In genomic region chr5:143403607-143404415, GRCh38 we compare ENCODE assay signal across 1 cellular context.
TF ChIP-seq lines count a peak whose summit lies in the region.

Gene NR3C1 (minus strand): TSS chr5:143403686. CDS start chr5:143400839, 2,847 bp downstream.

TF ChIP-seq in H1, 55 proteins besides CTCF, POLR2A, EP300 and RAD21 (continued from another document):
- TF ChIP-seq ATF2 (IDR thresholded peaks at IDR 0.05; ENCODE audit: low read length) (no peak), CTBP2 (IDR thresholded peaks at IDR 0.05; ENCODE audit: borderline replicate concordance, insufficient read depth, insufficient read length, low read length) (no peak), KDM4A (IDR thresholded peaks at IDR 0.05; ENCODE audit: low read depth, low read length, severe bottlenecking) (no peak), RNF2 (IDR thresholded peaks at IDR 0.05; ENCODE audit: borderline replicate concordance, low read depth, low read length, missing control alignments, poor library complexity, severe bottlenecking) (no peak), TCF12 (IDR thresholded peaks at IDR 0.05; ENCODE audit: low read depth, low read length) (no peak), BACH1 (IDR thresholded peaks at IDR 0.05; ENCODE audit: low read length) (peak; percentile 14; the same call in 1 of the 2 replicates), GTF2F1 (IDR thresholded peaks at IDR 0.05; ENCODE audit: borderline replicate concordance, low read depth, low read length) (no peak), ASH2L (IDR thresholded peaks at IDR 0.05; ENCODE audit: low read length) (peak; percentile 66), TEAD4 (IDR thresholded peaks at IDR 0.05; ENCODE audit: low read depth, low read length) (no peak), TBP (IDR thresholded peaks at IDR 0.05; ENCODE audit: low read depth, low read length) (no peak), SIRT6 (IDR thresholded peaks at IDR 0.05; ENCODE audit: low read length) (no peak), SIN3A (conservative IDR thresholded peaks at IDR 0.05 in 1 of 2, IDR thresholded peaks at IDR 0.05 in 1 of 2; ENCODE audit: low read depth in 1 of 2, low read length in 2 of 2) (peak in 1 of 2 experiments; percentile 51; a peak in 1 of 4 replicates), CHD1 (IDR thresholded peaks at IDR 0.05; ENCODE audit: low read depth, low read length) (no peak), POLR2AphosphoS5 (IDR thresholded peaks at IDR 0.05; ENCODE audit: low read depth, low read length) (no peak), SRF (IDR thresholded peaks at IDR 0.05; ENCODE audit: low read depth, low read length) (no peak), NRF1 (IDR thresholded peaks at IDR 0.05; ENCODE audit: low read depth, low read length) (no peak), FOSL1 (IDR thresholded peaks at IDR 0.05; ENCODE audit: insufficient read depth, low read depth, low read length) (no peak), EZH2 (IDR thresholded peaks at IDR 0.05; ENCODE audit: low read depth, low read length, severe bottlenecking) (peak; percentile 16), CHD2 (IDR thresholded peaks at IDR 0.05; ENCODE audit: low read length) (no peak), RXRA (IDR thresholded peaks at IDR 0.05; ENCODE audit: insufficient read depth, low read depth, low read length) (no peak), MAX (IDR thresholded peaks at IDR 0.05) (peak; percentile 29; the same call in 1 of the 2 replicates), CBX8 (IDR thresholded peaks at IDR 0.05; ENCODE audit: borderline replicate concordance, low read depth, low read length) (no peak), CREB1 (IDR thresholded peaks at IDR 0.05) (no peak; the same call in 1 of the 2 replicates), MAFK (IDR thresholded peaks at IDR 0.05; ENCODE audit: low read depth, low read length) (no peak), BRCA1 (IDR thresholded peaks at IDR 0.05; ENCODE audit: low read depth, low read length) (no peak), SUZ12 (IDR thresholded peaks at IDR 0.05; ENCODE audit: low read length) (no peak), KDM5A (IDR thresholded peaks at IDR 0.05; ENCODE audit: low read length) (no peak), TAF1 (IDR thresholded peaks at IDR 0.05; ENCODE audit: low read depth, low read length) (no peak), SP4 (IDR thresholded peaks at IDR 0.05; ENCODE audit: low read length) (no peak), YY1 (IDR thresholded peaks at IDR 0.05; ENCODE audit: low read depth, low read length) (no peak), ZNF274 (IDR thresholded peaks at IDR 0.05; ENCODE audit: borderline replicate concordance, extremely low read depth, low read length) (no peak)
TF ChIP-seq in H1: peak in this region for 5.
